In the genomic region with DNA sequence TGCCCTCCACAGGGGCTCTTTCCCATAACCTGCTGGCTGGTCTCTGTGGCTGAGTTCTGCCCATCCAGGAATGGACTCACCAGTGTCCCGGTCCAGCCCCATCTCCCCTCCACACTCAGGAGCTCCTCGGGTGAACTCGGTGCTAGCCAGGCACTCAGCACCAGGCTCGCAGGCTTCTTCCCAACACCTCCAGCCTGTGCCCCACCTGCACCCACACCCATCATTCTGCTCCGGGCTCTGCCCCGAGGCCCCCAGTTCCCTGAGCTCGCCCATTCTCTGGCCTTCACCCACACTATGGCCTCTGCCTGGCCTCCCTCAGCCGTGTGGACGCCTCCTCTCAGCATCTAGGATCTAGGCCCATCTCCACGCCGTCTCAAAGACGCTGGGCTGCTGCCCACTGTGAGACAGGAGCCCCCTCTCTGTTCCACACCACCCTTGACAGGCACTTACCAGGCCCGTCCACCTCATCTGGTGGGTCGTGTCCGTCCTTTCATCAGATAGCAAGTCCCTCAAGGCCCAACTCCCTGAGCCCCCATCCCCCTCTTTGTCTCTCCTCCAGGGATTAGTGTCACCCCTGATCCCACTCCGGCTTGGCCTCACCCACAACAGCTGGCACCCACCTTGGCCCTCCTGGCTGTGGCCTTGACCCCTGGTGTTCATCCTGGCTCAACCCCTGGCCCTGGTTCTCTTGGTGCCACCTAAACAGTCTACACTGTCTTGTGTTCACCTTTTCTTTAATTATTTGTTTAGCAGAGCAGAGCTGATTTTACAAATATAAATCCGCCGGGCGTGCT, we compare ENCODE assay signal across 24 cellular contexts.
A peak's percentile ranks its signal among the peaks of the same experiment; 100 is the strongest.
DNase-seq lines count a peak whose midpoint lies in the region; ATAC-seq and TF ChIP-seq lines count a peak whose summit lies in the region.
"Had no signal": no experiment of that assay in that cellular context is flagged by ENCODE, and none has a peak within 500 bp of the region (broad histone marks: within the 10 kb centered on the region; RNA-seq: fewer than 3 reads in every experiment).

No MANE protein-coding gene starts in this region.

- peak overlapping the region; percentile 42 for H3K18ac ChIP-seq in neuronal stem cell (ENCODE audit: low read length)

- H4K91ac ChIP-seq in neuronal stem cell (ENCODE audit: low read depth, low read length, poor library complexity) = peak overlapping the region; percentile 16

- H3K4me2 ChIP-seq in neuronal stem cell (ENCODE audit: insufficient read depth, low read length, poor library complexity, severe bottlenecking) = no peak overlapping the region

- H3K79me1 ChIP-seq in neuronal stem cell (ENCODE audit: low read depth, low read length) = no peaks in the 10 kb centered on the region

- H3K9ac ChIP-seq in neuronal stem cell (ENCODE audit: low read depth, low read length, poor library complexity) = no peak overlapping the region

- intact Hi-C loops in left ventricle myocardium inferior (cut with micrococcal nuclease) (no loop called here), left ventricle myocardium superior (cut with micrococcal nuclease) (no loop called here), upper lobe of right lung (cut with DNase I) (no loop called here)

- peak overlapping the region; percentile 20 for H2BK15ac ChIP-seq in neuronal stem cell (ENCODE audit: low read length)

- peak overlapping the region; percentile 19 for H2AFZ ChIP-seq in neuronal stem cell (ENCODE audit: low read length)

- DNase-seq in left ventricle myocardium inferior (peak; percentile 5), left ventricle myocardium superior (no peak), coronary artery (ENCODE audit: low spot score) (peak; percentile 71), neuronal stem cell (ENCODE audit: low spot score) (no peak), upper lobe of right lung (no peak), middle frontal gyrus (ENCODE audit: extremely low spot score, low spot score) (no peak)
- DNase-seq in activated CD8-positive, alpha-beta memory T cell treated with anti-CD3 and anti-CD28 coated beads, Interleukin-2, amount 50 U/mL, for 48 hours = no peak
- DNase-seq: activated CD4-positive, alpha-beta T cell treated with anti-CD3 and anti-CD28 coated beads, Interleukin-2, amount 10 ng/mL, durations not matched to agents 7 days and 5 days; activated CD8-positive, alpha-beta memory T cell treated with anti-CD3 and anti-CD28 coated beads, Interleukin-2, amount 10 ng/mL, durations not matched to agents 7 days and 5 days; activated naive CD4-positive, alpha-beta T cell treated with Interleukin-2 at 50 U/mL for 16 hours; MM.1S; NCI-H2029 treated with DMSO at 0.1 percent for 48 hours; NCI-H345; pancreas; right cardiac atrium; stimulated activated CD4-positive, alpha-beta T cell treated with anti-CD3 and anti-CD28 coated beads, Interleukin-12 subunit alpha, Interleukin-12 subunit beta, amount 100 ng/mL, for 4 hours; stimulated activated CD4-positive, alpha-beta T cell treated with anti-CD3 and anti-CD28 coated beads, Interleukin-4, amount 100 ng/mL, for 24 hours; T-helper 9 cell; testis had no signal

- H4K8ac ChIP-seq in neuronal stem cell (ENCODE audit: low read depth, low read length) = no peak overlapping the region

- peak overlapping the region; percentile 0 for H3K4ac ChIP-seq in neuronal stem cell (ENCODE audit: low read length)

- H3K27ac ChIP-seq in left ventricle myocardium inferior (replicated peaks) = no peak overlapping the region
- H3K27ac ChIP-seq in coronary artery = peak overlapping the region in 1 of 2 donors; percentile 12
- H3K27ac ChIP-seq in neuronal stem cell (replicated peaks; ENCODE audit: low read length) = no peak overlapping the region
- H3K27ac ChIP-seq in upper lobe of right lung = peak overlapping the region; percentile 47

- TF ChIP-seq CTCF in left ventricle myocardium inferior (IDR thresholded peaks at IDR 0.05; ENCODE audit: borderline replicate concordance) (no peak), coronary artery (IDR thresholded peaks at IDR 0.05) (no peak), upper lobe of right lung (IDR thresholded peaks at IDR 0.05) (no peak)

- H2BK5ac ChIP-seq in neuronal stem cell (ENCODE audit: low read length) = no peak overlapping the region

- peaks cover 21% of the 10 kb centered on the region for H3K4me1 ChIP-seq in left ventricle myocardium inferior
- H3K4me1 ChIP-seq in neuronal stem cell (ENCODE audit: control insufficient read depth in 2 of 2, insufficient read depth in 1 of 2, low read depth in 1 of 2, low read length in 2 of 2) = peaks cover 9 to 12% of the 10 kb centered on the region in 2 donors
- H3K4me1 ChIP-seq in upper lobe of right lung = peaks cover 16% of the 10 kb centered on the region
- H3K4me1 ChIP-seq: HAP-1, pancreas had no signal

- H3K9me3 ChIP-seq in left ventricle myocardium inferior (replicated peaks) (peaks cover 14% of the 10 kb centered on the region), neuronal stem cell (replicated peaks in 1 of 2; ENCODE audit: control insufficient read depth in 2 of 2, insufficient read depth in 1 of 2, low read depth in 1 of 2, low read length in 2 of 2) (peaks cover 0 to 12% of the 10 kb centered on the region in 2 donors), upper lobe of right lung (no peaks in the 10 kb centered on the region)
- H3K9me3 ChIP-seq: pancreas, testis had no signal

- peak overlapping the region; percentile 91 for H2BK12ac ChIP-seq in neuronal stem cell (ENCODE audit: low read length)

- WGBS in neuronal stem cell (ENCODE audit: extremely low coverage in 2 of 2, insufficient read length in 2 of 2, insufficient replicate concordance in 1 of 2), 2 donors = no CpG with 5 or more reads among the region's 19 CpGs

- peak overlapping the region; percentile 67 for H2AK5ac ChIP-seq in neuronal stem cell (ENCODE audit: low read depth, low read length)

- H3K4me3 ChIP-seq in left ventricle myocardium inferior (no peak overlapping the region), coronary artery (no peak overlapping the region), neuronal stem cell (ENCODE audit: low read length in 2 of 2) (no peak overlapping the region), upper lobe of right lung (no peak overlapping the region)
- H3K4me3 ChIP-seq: HAP-1, pancreas, testis had no signal

- no peak overlapping the region for H2BK120ac ChIP-seq in neuronal stem cell (ENCODE audit: low read depth, low read length)

- H3K14ac ChIP-seq in neuronal stem cell (ENCODE audit: low read length) = peak overlapping the region; percentile 40

- ATAC-seq in left ventricle myocardium superior = no peak
- no peak for ATAC-seq in upper lobe of right lung
- no peak for ATAC-seq in GM21825 (IDR thresholded peaks at IDR 0.05; ENCODE audit: unreplicated experiment)
- ATAC-seq: activated CD8-positive, alpha-beta memory T cell treated with anti-CD3 and anti-CD28 coated beads, Interleukin-2, amount 10 ng/mL, durations not matched to agents 7 days and 5 days; natural killer cell treated with Interleukin-12 subunit alpha and Interleukin-12 subunit beta and Interleukin-15 and Interleukin-18, amount 100 ng/mL, for 72 hours; stimulated activated effector memory CD8-positive, alpha-beta T cell treated with anti-CD3 and anti-CD28 coated beads, Interleukin-12 subunit alpha, Interleukin-12 subunit beta, amount 100 ng/mL, for 72 hours; WTC11 had no signal

- H3K36me3 ChIP-seq in left ventricle myocardium inferior = no peaks in the 10 kb centered on the region
- H3K36me3 ChIP-seq in neuronal stem cell (replicated peaks in 1 of 2; ENCODE audit: control insufficient read depth in 2 of 2, insufficient read depth in 2 of 2, low read length in 2 of 2) = no peaks in the 10 kb centered on the region
- H3K36me3 ChIP-seq in upper lobe of right lung = no peaks in the 10 kb centered on the region
- H3K36me3 ChIP-seq: HAP-1, pancreas had no signal

- peaks cover 31% of the 10 kb centered on the region for H3K27me3 ChIP-seq in left ventricle myocardium inferior (ENCODE audit: low read depth)
- H3K27me3 ChIP-seq in neuronal stem cell (ENCODE audit: control insufficient read depth in 3 of 3, insufficient read depth in 3 of 3, low read depth in 1 of 3, low read length in 3 of 3) = peaks cover 0 to 10% (median 0%) of the 10 kb centered on the region in 3 experiments
- no peaks in the 10 kb centered on the region for H3K27me3 ChIP-seq in upper lobe of right lung
- H3K27me3 ChIP-seq: pancreas, testis had no signal

- no peak overlapping the region for H3K23ac ChIP-seq in neuronal stem cell (ENCODE audit: low read depth, low read length, poor library complexity)

Comparison
In these comparisons a context has a peak if more than half of its experiments do, and no peak if none do; other contexts are left out.
1. DNase-seq: peak in left ventricle myocardium inferior (single experiment) and coronary artery (single experiment); none in left ventricle myocardium superior (single experiment), neuronal stem cell (single experiment), upper lobe of right lung (single experiment), middle frontal gyrus (single experiment) and activated CD8-positive, alpha-beta memory T cell treated with anti-CD3 and anti-CD28 coated beads, Interleukin-2, amount 50 U/mL, for 48 hours (single experiment).